14 cellular contexts compared by ENCODE assay signal in the genomic region with DNA sequence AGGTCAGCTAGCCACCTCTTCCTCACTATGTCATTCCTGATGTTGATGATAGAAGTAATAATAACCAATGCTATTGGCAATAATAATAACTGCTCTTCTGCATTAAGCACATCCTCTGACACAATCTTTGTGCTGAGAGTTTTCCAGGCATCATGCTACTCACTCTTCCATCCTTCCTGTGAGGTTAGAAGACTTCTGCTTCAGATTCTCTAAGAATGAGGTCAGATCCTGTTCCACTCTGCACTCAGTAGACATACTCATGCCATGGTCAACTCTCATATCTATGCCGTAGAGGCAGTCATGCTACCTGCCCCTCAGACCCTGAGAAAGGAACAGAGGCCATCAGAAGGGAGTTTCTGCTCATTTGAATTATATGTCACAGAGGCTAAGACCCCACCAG.
DNase-seq lines count a peak whose midpoint lies in the region; ATAC-seq and TF ChIP-seq lines count a peak whose summit lies in the region.
"Had no signal": no experiment of that assay in that cellular context is flagged by ENCODE, and none has a peak within 500 bp of the region (broad histone marks: within the 10 kb centered on the region; RNA-seq: fewer than 3 reads in every experiment).

No MANE protein-coding gene starts in this region.

- intact Hi-C loops in left ventricle myocardium superior (cut with micrococcal nuclease) = no loop called here

- H3K27ac ChIP-seq in KOPT-K1 (ENCODE audit: low read depth, low read length, poor library complexity, severe bottlenecking) = peak overlapping the region; percentile 98
- H3K27ac ChIP-seq: SJSA1 had no signal

- no peak overlapping the region for H3K4me3 ChIP-seq in fibroblast of pulmonary artery (replicated peaks; ENCODE audit: low read depth, low read length)
- H3K4me3 ChIP-seq: SJSA1 had no signal

- POLR2A ChIA-PET in GM10248 (lab: Yijun Ruan, JAX) = no interaction called here

- H3K36me3 ChIP-seq in KOPT-K1 (ENCODE audit: insufficient read depth, low read length) = no peaks in the 10 kb centered on the region
- H3K36me3 ChIP-seq: SJSA1 had no signal

- ATAC-seq in left ventricle myocardium superior = no peak
- ATAC-seq: CD8-positive, alpha-beta T cell had no signal

- H3K9me3 ChIP-seq in KOPT-K1 (ENCODE audit: insufficient read depth, low read length, poor library complexity, severe bottlenecking) = peaks cover 6% of the 10 kb centered on the region
- H3K9me3 ChIP-seq: SJSA1 had no signal

- DNase-seq in EL (peak; percentile 23), SW 1271 (lab: John Stamatoyannopoulos, UW) (peak; percentile 19 to 25), fibroblast of pulmonary artery (ENCODE audit: low read depth) (peak; percentile 15), iPS-NIHi7 (ENCODE audit: extremely low spot score) (no peak), GM10248 (ENCODE audit: extremely low spot score) (no peak), left ventricle myocardium superior (no peak)
- DNase-seq in activated CD4-positive, CD25-positive, alpha-beta regulatory T cell treated with anti-CD3 and anti-CD28 coated beads, Interleukin-2, amount 50 U/mL, for 72 hours = no peak
- DNase-seq: CD8-positive, alpha-beta T cell; DMS79 treated with DMSO at 0.1 percent for 48 hours; NCI-H1105 treated with DMSO at 0.1 percent for 48 hours; NCI-H187 treated with DMSO at 0.1 percent for 48 hours; NCI-H748 treated with DMSO at 0.1 percent for 48 hours had no signal

- CTCF ChIA-PET in GM10248 (lab: Yijun Ruan, JAX) = no interaction called here

- no peak for TF ChIP-seq CTCF in fibroblast of pulmonary artery (IDR thresholded peaks at IDR 0.05; ENCODE audit: low read length, missing control alignments)
- TF ChIP-seq CTCF in GM10248 (IDR thresholded peaks at IDR 0.05; ENCODE audit: control extremely low read depth, extremely low read depth, low read depth, missing control alignments) = no peak

Comparison
In these comparisons a context has a peak if more than half of its experiments do, and no peak if none do; other contexts are left out.
1. DNase-seq: peak in EL (single experiment), SW 1271 (2 of 2) and fibroblast of pulmonary artery (single experiment); none in activated CD4-positive, CD25-positive, alpha-beta regulatory T cell treated with anti-CD3 and anti-CD28 coated beads, Interleukin-2, amount 50 U/mL, for 72 hours (single experiment), iPS-NIHi7 (single experiment), GM10248 (single experiment) and left ventricle myocardium superior (single experiment).